8 cellular contexts compared by ENCODE assay signal in the genomic region with DNA sequence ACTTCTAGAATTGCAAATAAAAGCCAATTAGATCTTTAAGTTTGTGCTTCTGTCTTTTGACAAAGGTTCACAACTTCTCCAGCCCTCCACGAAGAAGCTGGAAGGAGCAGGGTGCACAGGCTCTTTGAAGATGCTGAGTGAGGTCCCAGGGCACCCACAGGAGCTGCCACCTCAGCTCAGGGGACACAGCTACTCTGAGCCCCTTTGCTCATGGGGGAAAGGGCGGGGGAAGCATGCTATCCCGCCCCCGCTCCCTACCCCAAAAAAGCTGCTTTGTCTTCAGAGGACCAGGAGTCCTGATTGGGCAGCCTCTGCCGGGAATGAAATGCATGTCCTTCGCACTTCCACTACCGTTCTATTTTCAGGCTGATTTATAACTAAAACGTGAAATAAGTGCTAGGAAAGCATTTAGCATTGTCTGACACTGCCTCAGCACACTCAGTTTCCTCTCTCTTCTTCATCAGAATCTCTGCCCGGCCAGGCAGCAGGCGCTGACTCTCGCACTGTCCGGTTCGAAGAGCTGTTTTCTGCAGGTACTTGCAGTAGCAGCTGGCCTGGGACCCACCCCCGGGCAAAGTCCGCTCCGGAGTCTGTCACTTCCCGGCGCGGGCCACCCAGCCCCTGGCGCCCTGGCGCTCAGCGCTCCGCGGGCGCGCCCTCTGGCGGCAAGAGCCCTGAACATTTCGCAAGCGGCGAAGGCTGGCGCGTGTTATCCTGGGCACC. TPM values are rescaled to one million over a fixed set of nuclear protein-coding genes. Genes with fewer than 3 reads are reported as not detected.
DNase-seq lines count a peak whose midpoint lies in the region; ATAC-seq and TF ChIP-seq lines count a peak whose summit lies in the region.

No MANE protein-coding gene starts in this region.

- H3K36me3 ChIP-seq in ectodermal cell (ENCODE audit: control insufficient read depth, insufficient read depth, low read length): no peaks in the 10 kb centered on the region

- peak; percentile 80 for TF ChIP-seq CTCF in activated CD8-positive, alpha-beta T cell treated with anti-CD3 and anti-CD28 coated beads for 36 hours (IDR thresholded peaks at IDR 0.05)

- H3K4me1 Mint-ChIP-seq in activated CD8-positive, alpha-beta T cell treated with anti-CD3 and anti-CD28 coated beads for 36 hours (ENCODE audit: low read depth): no peaks in the 10 kb centered on the region

- H3K36me3 Mint-ChIP-seq in activated CD8-positive, alpha-beta T cell treated with anti-CD3 and anti-CD28 coated beads for 36 hours (ENCODE audit: low read depth): no peaks in the 10 kb centered on the region

- no peaks in the 10 kb centered on the region for H3K9me3 ChIP-seq in ectodermal cell (ENCODE audit: control insufficient read depth, low read length)

- CTCF ChIA-PET in activated CD8-positive, alpha-beta T cell treated with anti-CD3 and anti-CD28 coated beads for 36 hours (lab: Charles Lee): interaction anchor here (0.6 to 3.3 kb wide), 39 partner anchors 11 to 810 kb away, joined by 3 to 52 read pairs (median 3); a partner anchor contains a TSS

- H3K27me3 ChIP-seq in ectodermal cell (ENCODE audit: control insufficient read depth, insufficient read depth, low read length, poor library complexity, severe bottlenecking): peaks cover 7% of the 10 kb centered on the region

- WGBS in ectodermal cell, 2 experiments: 11 to 13% methylated on average over 32 of the region's 32 CpGs

- DNase-seq in CD1c-positive myeloid dendritic cell (ENCODE audit: extremely low spot score): peak; percentile 88
- peak; percentile 74 for DNase-seq in NCI-H748 (lab: John Stamatoyannopoulos, UW; ENCODE audit: unreplicated experiment)
- DNase-seq in activated CD8-positive, alpha-beta T cell treated with anti-CD3 and anti-CD28 coated beads for 36 hours: peak; percentile 82
- peak; percentile 65 to 82 for DNase-seq in lung microvascular endothelial cell (ENCODE audit: low read depth in 2 of 2)
- peak; percentile 69 for DNase-seq in stimulated activated CD8-positive, alpha-beta memory T cell treated with anti-CD3 and anti-CD28 coated beads, Interleukin-12 subunit alpha, Interleukin-12 subunit beta, amount 100 ng/mL, for 1 hour (ENCODE audit: low read depth)

- intact Hi-C loops in activated CD8-positive, alpha-beta T cell treated with anti-CD3 and anti-CD28 coated beads for 36 hours (cut with micrococcal nuclease): loop anchor here (1.0 kb wide), 1 partner anchor 110 kb away; no protein-coding TSS in a partner anchor

- peaks cover 5% of the 10 kb centered on the region for H3K27me3 Mint-ChIP-seq in activated CD8-positive, alpha-beta T cell treated with anti-CD3 and anti-CD28 coated beads for 36 hours

- no peak overlapping the region for H3K27ac Mint-ChIP-seq in activated CD8-positive, alpha-beta T cell treated with anti-CD3 and anti-CD28 coated beads for 36 hours

- ATAC-seq in GM19372 (IDR thresholded peaks at IDR 0.05; ENCODE audit: low read depth, unreplicated experiment) (peak; percentile 99), HG03469 (IDR thresholded peaks at IDR 0.05; ENCODE audit: unreplicated experiment) (peak; percentile 91)
- peak; percentile 98 for ATAC-seq in activated CD8-positive, alpha-beta T cell treated with anti-CD3 and anti-CD28 coated beads for 36 hours

- POLR2A ChIA-PET in activated CD8-positive, alpha-beta T cell treated with anti-CD3 and anti-CD28 coated beads for 36 hours (lab: Charles Lee): interaction anchor here (1.5 kb wide), 1 partner anchor 98 kb away, joined by 3 read pairs; no protein-coding TSS in a partner anchor

- no peak overlapping the region for H3K27ac ChIP-seq in ectodermal cell (ENCODE audit: insufficient read depth, low read depth, low read length, poor library complexity, severe bottlenecking)

- peak overlapping the region; percentile 26 for H3K4me3 ChIP-seq in ectodermal cell (ENCODE audit: insufficient read depth, low read depth, low read length)

- H3K4me1 ChIP-seq in ectodermal cell (ENCODE audit: control insufficient read depth, insufficient read depth, low read length): peaks cover 4% of the 10 kb centered on the region

- no peaks in the 10 kb centered on the region for H3K9me3 Mint-ChIP-seq in activated CD8-positive, alpha-beta T cell treated with anti-CD3 and anti-CD28 coated beads for 36 hours

- peak overlapping the region; percentile 52 for H3K4me3 Mint-ChIP-seq in activated CD8-positive, alpha-beta T cell treated with anti-CD3 and anti-CD28 coated beads for 36 hours

RNA-seq across cellular contexts. Expression of a gene that starts 45.5 kb away (rescaled TPM):
- 1 to 10 TPM; 2.9 to 3.3 TPM for total RNA-seq in activated CD8-positive, alpha-beta T cell treated with anti-CD3 and anti-CD28 coated beads for 36 hours
- polyA plus RNA-seq in ectodermal cell (2013, experiment 1 of 4): 14.7 TPM
- 14.3 TPM for polyA plus RNA-seq in ectodermal cell (2013, experiment 2 of 4)
- 13.1 TPM for polyA plus RNA-seq in ectodermal cell (2013, experiment 3 of 4)
- polyA plus RNA-seq in ectodermal cell (2013, experiment 4 of 4): 15.5 TPM
- 3.6 and 3.9 TPM in 2 replicates for total RNA-seq in lung microvascular endothelial cell
